ENCODE assay signal across 12 cellular contexts in the genomic region with DNA sequence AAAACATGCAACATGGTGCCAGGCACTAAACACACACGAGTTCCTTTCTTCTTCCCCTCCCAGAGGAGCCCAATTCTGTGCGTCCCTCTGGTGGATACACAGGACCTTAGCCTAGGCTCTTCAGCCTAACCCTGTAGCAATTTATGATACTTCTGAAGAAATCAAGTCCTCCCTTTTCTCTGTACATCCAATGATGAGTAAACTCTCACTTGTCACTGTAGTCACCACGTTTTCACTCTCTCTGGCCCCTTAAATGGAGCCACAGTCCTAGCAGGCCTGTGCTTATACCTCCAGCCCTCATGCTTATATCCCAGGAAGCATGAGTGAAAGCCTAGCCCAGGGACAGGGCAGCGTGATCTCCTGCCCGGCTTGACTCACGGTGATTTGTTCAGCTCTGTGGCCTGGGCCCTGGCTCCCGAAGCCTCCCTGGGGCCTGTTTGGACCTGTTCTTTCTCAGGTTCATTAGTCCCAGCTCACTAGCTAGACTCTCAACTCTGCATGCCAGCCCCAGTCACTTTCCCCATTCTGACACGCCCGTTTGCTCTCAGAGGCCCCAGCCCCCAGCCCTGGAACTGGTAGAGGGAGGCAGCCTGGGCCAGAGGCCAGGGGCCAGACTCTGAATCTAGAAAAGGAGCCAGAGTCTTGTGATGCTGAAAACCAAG. TPM values are rescaled to one million over a fixed set of nuclear protein-coding genes. Genes with fewer than 3 reads are reported as not detected.
DNase-seq lines count a peak whose midpoint lies in the region; ATAC-seq and TF ChIP-seq lines count a peak whose summit lies in the region.
"Had no signal": no experiment of that assay in that cellular context is flagged by ENCODE, and none has a peak within 500 bp of the region (broad histone marks: within the 10 kb centered on the region; RNA-seq: fewer than 3 reads in every experiment).

No MANE protein-coding gene starts in this region.

- H3K4me1 Mint-ChIP-seq in chondrocyte (ENCODE audit: low read depth), result peaks cover 64% of the 10 kb centered on the region

- H3K9ac ChIP-seq in muscle layer of colon (ENCODE audit: low read length), result peak overlapping the region; percentile 42

- intact Hi-C loops in heart right ventricle (cut with DNase I) (loop anchor here in 3 of 10 donors (5.0 kb wide), 2 partner anchors 37 to 77 kb away; no protein-coding TSS in a partner anchor), Right ventricle myocardium inferior (cut with DNase I) (no loop called here), vagina (cut with DNase I) (no loop called here)

- peak overlapping the region; percentile 97 for H3K27ac Mint-ChIP-seq in chondrocyte (ENCODE audit: unreplicated experiment)
- H3K27ac Mint-ChIP-seq: B cell had no signal

- H3K4me3 ChIP-seq in heart right ventricle (no peak overlapping the region), muscle layer of colon (ENCODE audit: low read depth in 1 of 2, low read length in 2 of 2) (no peak overlapping the region), vagina (no peak overlapping the region)

- H3K36me3 ChIP-seq in heart right ventricle (no peaks in the 10 kb centered on the region), muscle layer of colon (ENCODE audit: insufficient read depth, low read length) (no peaks in the 10 kb centered on the region), vagina (no peaks in the 10 kb centered on the region)

- H3K9me3 ChIP-seq in heart right ventricle, result no peaks in the 10 kb centered on the region
- H3K9me3 ChIP-seq in muscle layer of colon (ENCODE audit: low read length), result no peaks in the 10 kb centered on the region
- no peaks in the 10 kb centered on the region for H3K9me3 ChIP-seq in vagina

- peaks cover 8 to 45% (median 27%) of the 10 kb centered on the region in 9 donors for H3K4me1 ChIP-seq in heart right ventricle
- H3K4me1 ChIP-seq in muscle layer of colon (ENCODE audit: insufficient read depth, low read length), result peaks cover 47% of the 10 kb centered on the region
- peaks cover 45% of the 10 kb centered on the region for H3K4me1 ChIP-seq in vagina

- H3K27ac ChIP-seq in heart right ventricle, result peak overlapping the region in 7 of 10 donors; percentile 2 to 86 (median 82)
- peak overlapping the region; percentile 58 for H3K27ac ChIP-seq in muscle layer of colon (ENCODE audit: low read depth, low read length)
- peak overlapping the region; percentile 79 for H3K27ac ChIP-seq in vagina

- TF ChIP-seq CTCF in heart right ventricle (IDR thresholded peaks at IDR 0.05) (no peak), chondrocyte (IDR thresholded peaks at IDR 0.05) (no peak), vagina (IDR thresholded peaks at IDR 0.05) (no peak)

- H3K27me3 ChIP-seq in heart right ventricle, result no peaks in the 10 kb centered on the region
- no peaks in the 10 kb centered on the region for H3K27me3 ChIP-seq in muscle layer of colon (ENCODE audit: control insufficient read depth in 1 of 2, insufficient read depth in 2 of 2, low read length in 2 of 2)
- H3K27me3 ChIP-seq in vagina, result no peaks in the 10 kb centered on the region

- ATAC-seq in heart right ventricle, result no peak
- ATAC-seq in Right ventricle myocardium inferior, result no peak
- ATAC-seq in GM21367 (IDR thresholded peaks at IDR 0.05; ENCODE audit: unreplicated experiment), result no peak
- no peak for ATAC-seq in GM21360 (IDR thresholded peaks at IDR 0.05; ENCODE audit: unreplicated experiment)

- no peak overlapping the region for H3K4me3 Mint-ChIP-seq in chondrocyte (ENCODE audit: unreplicated experiment)
- H3K4me3 Mint-ChIP-seq: B cell had no signal

- DNase-seq in heart right ventricle, result no peak
- no peak for DNase-seq in Right ventricle myocardium inferior (ENCODE audit: missing footprints)
- no peak for DNase-seq in chondrocyte (ENCODE audit: low spot score)
- DNase-seq in vagina (ENCODE audit: extremely low spot score in 2 of 2), result no peak
- DNase-seq in activated CD4-positive, CD25-positive, alpha-beta regulatory T cell (lab: John Stamatoyannopoulos, UW), result no peak
- DNase-seq: activated naive CD4-positive, alpha-beta T cell treated with Interleukin-2 at 50 U/mL for 16 hours; NCI-H1048; SW 1271 had no signal

- no peaks in the 10 kb centered on the region for H3K9me3 Mint-ChIP-seq in chondrocyte (ENCODE audit: low read depth)

- H3K27me3 Mint-ChIP-seq in chondrocyte (ENCODE audit: low read depth), result no peaks in the 10 kb centered on the region

- WGBS in heart right ventricle, 2 donors, result 82 to 85% methylated on average over 9 of the region's 9 CpGs

- no peaks in the 10 kb centered on the region for H3K36me3 Mint-ChIP-seq in chondrocyte (ENCODE audit: low read depth)

- no peak for TF ChIP-seq POLR2A in vagina (IDR thresholded peaks at IDR 0.05)

RNA-seq across cellular contexts. Expression of a gene that starts 24.1 kb away (rescaled TPM):
- total RNA-seq in heart right ventricle (10 to 100 TPM; 11.2 to 25.5 (median 16.2) TPM), Right ventricle myocardium inferior (19.6 TPM), chondrocyte (46.3 to 133 TPM (median 131 TPM) in 3 replicates), vagina (50.1 TPM)
- polyA plus RNA-seq in heart right ventricle, result 1 to 10 TPM; 5.0 to 9.4 TPM
